ENCODE assay signal across 1 cellular context in genomic region chr12:93135286-93136239, GRCh38.
TF ChIP-seq lines count a peak whose summit lies in the region.

No MANE protein-coding gene starts in this region.

TF ChIP-seq in HEK293, 187 proteins besides CTCF, POLR2A, EP300 and RAD21 (continued from another document and continues in another):
- TF ChIP-seq, protein P1, sequence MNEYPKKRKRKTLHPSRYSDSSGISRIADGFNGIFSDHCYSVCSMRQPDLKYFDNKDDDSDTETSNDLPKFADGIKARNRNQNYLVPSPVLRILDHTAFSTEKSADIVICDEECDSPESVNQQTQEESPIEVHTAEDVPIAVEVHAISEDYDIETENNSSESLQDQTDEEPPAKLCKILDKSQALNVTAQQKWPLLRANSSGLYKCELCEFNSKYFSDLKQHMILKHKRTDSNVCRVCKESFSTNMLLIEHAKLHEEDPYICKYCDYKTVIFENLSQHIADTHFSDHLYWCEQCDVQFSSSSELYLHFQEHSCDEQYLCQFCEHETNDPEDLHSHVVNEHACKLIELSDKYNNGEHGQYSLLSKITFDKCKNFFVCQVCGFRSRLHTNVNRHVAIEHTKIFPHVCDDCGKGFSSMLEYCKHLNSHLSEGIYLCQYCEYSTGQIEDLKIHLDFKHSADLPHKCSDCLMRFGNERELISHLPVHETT (tag by site-specific recombination; IDR thresholded peaks at IDR 0.05): peak; percentile 63; the same call in 1 of the 2 replicates
- TF ChIP-seq ZNF341 (tag by site-specific recombination; IDR thresholded peaks at IDR 0.05; ENCODE audit: low read depth): no peak
- TF ChIP-seq WT1 (tag by site-specific recombination; IDR thresholded peaks at IDR 0.05): peak; percentile 84
- peak; percentile 46; the same call in 1 of the 2 replicates for TF ChIP-seq ZBTB17 (tag by site-specific recombination; IDR thresholded peaks at IDR 0.05)
- no peak for TF ChIP-seq ZSCAN30 (tag by site-specific recombination; IDR thresholded peaks at IDR 0.05)
- TF ChIP-seq, protein P2, sequence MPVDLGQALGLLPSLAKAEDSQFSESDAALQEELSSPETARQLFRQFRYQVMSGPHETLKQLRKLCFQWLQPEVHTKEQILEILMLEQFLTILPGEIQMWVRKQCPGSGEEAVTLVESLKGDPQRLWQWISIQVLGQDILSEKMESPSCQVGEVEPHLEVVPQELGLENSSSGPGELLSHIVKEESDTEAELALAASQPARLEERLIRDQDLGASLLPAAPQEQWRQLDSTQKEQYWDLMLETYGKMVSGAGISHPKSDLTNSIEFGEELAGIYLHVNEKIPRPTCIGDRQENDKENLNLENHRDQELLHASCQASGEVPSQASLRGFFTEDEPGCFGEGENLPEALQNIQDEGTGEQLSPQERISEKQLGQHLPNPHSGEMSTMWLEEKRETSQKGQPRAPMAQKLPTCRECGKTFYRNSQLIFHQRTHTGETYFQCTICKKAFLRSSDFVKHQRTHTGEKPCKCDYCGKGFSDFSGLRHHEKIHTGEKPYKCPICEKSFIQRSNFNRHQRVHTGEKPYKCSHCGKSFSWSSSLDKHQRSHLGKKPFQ (tag by site-specific recombination; IDR thresholded peaks at IDR 0.05): no peak; the same call in 1 of the 2 replicates
- 0 out of 2 replicates have a peak, but pooled peaks have one; percentile 19 for TF ChIP-seq ZNF335 (tag by site-specific recombination; conservative IDR thresholded peaks at IDR 0.05)
- TF ChIP-seq GLI4 (tag by site-specific recombination; IDR thresholded peaks at IDR 0.05): no peak
- no peak for TF ChIP-seq ZFP69B (tag by site-specific recombination; IDR thresholded peaks at IDR 0.05)
- TF ChIP-seq ZNF692 (tag by site-specific recombination; IDR thresholded peaks at IDR 0.05): no peak
- no peak for TF ChIP-seq ZFHX2 (tag by site-specific recombination; conservative IDR thresholded peaks at IDR 0.05)
- no peak for TF ChIP-seq ZNF596 (tag by site-specific recombination; IDR thresholded peaks at IDR 0.05)
- TF ChIP-seq ZNF24 (tag by site-specific recombination; IDR thresholded peaks at IDR 0.05): peak; percentile 68
- TF ChIP-seq ZNF37A (tag by site-specific recombination; IDR thresholded peaks at IDR 0.05): no peak
- peak; percentile 34; the same call in 1 of the 2 replicates for TF ChIP-seq KLF10 (tag by site-specific recombination; IDR thresholded peaks at IDR 0.05)
- no peak for TF ChIP-seq ZNF148 (tag by site-specific recombination; IDR thresholded peaks at IDR 0.05; ENCODE audit: borderline replicate concordance)
- no peak for TF ChIP-seq SP3 (tag by site-specific recombination; IDR thresholded peaks at IDR 0.05)
- no peak for TF ChIP-seq ZNF426 (tag by site-specific recombination; IDR thresholded peaks at IDR 0.05)
- TF ChIP-seq ZNF768 (tag by site-specific recombination; IDR thresholded peaks at IDR 0.05): no peak
- TF ChIP-seq ZNF777 (tag by site-specific recombination; IDR thresholded peaks at IDR 0.05; ENCODE audit: borderline replicate concordance): no peak
- TF ChIP-seq ZFP41 (tag by site-specific recombination; IDR thresholded peaks at IDR 0.05; ENCODE audit: borderline replicate concordance): no peak
- no peak for TF ChIP-seq ZNF530 (tag by site-specific recombination; IDR thresholded peaks at IDR 0.05; ENCODE audit: low read depth)
- no peak for TF ChIP-seq ELK4 (IDR thresholded peaks at IDR 0.05; ENCODE audit: borderline replicate concordance, low read depth, low read length)
- TF ChIP-seq, protein P3, sequence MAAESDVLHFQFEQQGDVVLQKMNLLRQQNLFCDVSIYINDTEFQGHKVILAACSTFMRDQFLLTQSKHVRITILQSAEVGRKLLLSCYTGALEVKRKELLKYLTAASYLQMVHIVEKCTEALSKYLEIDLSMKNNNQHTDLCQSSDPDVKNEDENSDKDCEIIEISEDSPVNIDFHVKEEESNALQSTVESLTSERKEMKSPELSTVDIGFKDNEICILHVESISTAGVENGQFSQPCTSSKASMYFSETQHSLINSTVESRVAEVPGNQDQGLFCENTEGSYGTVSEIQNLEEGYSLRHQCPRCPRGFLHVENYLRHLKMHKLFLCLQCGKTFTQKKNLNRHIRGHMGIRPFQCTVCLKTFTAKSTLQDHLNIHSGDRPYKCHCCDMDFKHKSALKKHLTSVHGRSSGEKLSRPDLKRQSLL (tag by site-specific recombination; IDR thresholded peaks at IDR 0.05): no peak
- TF ChIP-seq ZNF404 (tag by site-specific recombination; IDR thresholded peaks at IDR 0.05): no peak
- no peak for TF ChIP-seq ZNF585B (tag by site-specific recombination; IDR thresholded peaks at IDR 0.05)
- TF ChIP-seq, protein P4, sequence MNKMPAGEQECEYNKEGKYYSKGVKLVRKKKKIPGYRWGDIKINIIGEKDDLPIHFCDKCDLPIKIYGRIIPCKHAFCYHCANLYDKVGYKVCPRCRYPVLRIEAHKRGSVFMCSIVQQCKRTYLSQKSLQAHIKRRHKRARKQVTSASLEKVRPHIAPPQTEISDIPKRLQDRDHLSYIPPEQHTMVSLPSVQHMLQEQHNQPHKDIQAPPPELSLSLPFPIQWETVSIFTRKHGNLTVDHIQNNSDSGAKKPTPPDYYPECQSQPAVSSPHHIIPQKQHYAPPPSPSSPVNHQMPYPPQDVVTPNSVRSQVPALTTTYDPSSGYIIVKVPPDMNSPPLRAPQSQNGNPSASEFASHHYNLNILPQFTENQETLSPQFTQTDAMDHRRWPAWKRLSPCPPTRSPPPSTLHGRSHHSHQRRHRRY (tag by site-specific recombination; IDR thresholded peaks at IDR 0.05): no peak
- no peak for TF ChIP-seq ZNF555 (tag by site-specific recombination; conservative IDR thresholded peaks at IDR 0.05)
- TF ChIP-seq BCL11A (tag by site-specific recombination; IDR thresholded peaks at IDR 0.05; ENCODE audit: low read depth): peak; percentile 38; the same call in 1 of the 2 replicates
- TF ChIP-seq ZNF350 (tag by site-specific recombination; IDR thresholded peaks at IDR 0.05): no peak
- TF ChIP-seq EGR2 (tag by site-specific recombination; IDR thresholded peaks at IDR 0.05; ENCODE audit: low read depth): no peak
- no peak for TF ChIP-seq ZNF514 (tag by site-specific recombination; IDR thresholded peaks at IDR 0.05)
- TF ChIP-seq ZXDB (tag by site-specific recombination; IDR thresholded peaks at IDR 0.05): 0 out of 2 replicates have a peak, but pooled peaks have one; percentile 18
- peak; percentile 98 for TF ChIP-seq OSR2 (tag by site-specific recombination; IDR thresholded peaks at IDR 0.05)
- TF ChIP-seq ZNF221 (tag by site-specific recombination; IDR thresholded peaks at IDR 0.05; ENCODE audit: borderline replicate concordance): no peak
- no peak for TF ChIP-seq BCL11B (tag by site-specific recombination; IDR thresholded peaks at IDR 0.05; ENCODE audit: low read depth)
- peak; percentile 94 for TF ChIP-seq PRDM6 (tag by site-specific recombination; IDR thresholded peaks at IDR 0.05)
- no peak for TF ChIP-seq ZNF837 (tag by site-specific recombination; IDR thresholded peaks at IDR 0.05)
- TF ChIP-seq ZNF654 (tag by site-specific recombination; IDR thresholded peaks at IDR 0.05; ENCODE audit: low read depth): no peak
- TF ChIP-seq ZBTB8A (tag by site-specific recombination; IDR thresholded peaks at IDR 0.05): no peak
- no peak for TF ChIP-seq PRDM2 (tag by site-specific recombination; IDR thresholded peaks at IDR 0.05; ENCODE audit: borderline replicate concordance)
- TF ChIP-seq OVOL3 (tag by site-specific recombination; IDR thresholded peaks at IDR 0.05): 0 out of 2 replicates have a peak, but pooled peaks have one; percentile 20
- no peak for TF ChIP-seq HOXC10 (CRISPR knock-in tag; IDR thresholded peaks at IDR 0.05)
- TF ChIP-seq SCRT2 (tag by site-specific recombination; IDR thresholded peaks at IDR 0.05): peak; percentile 77
- TF ChIP-seq PRDM1 (tag by site-specific recombination; IDR thresholded peaks at IDR 0.05): no peak
- peak; percentile 70 for TF ChIP-seq ZEB2 (tag by site-specific recombination; IDR thresholded peaks at IDR 0.05)
- TF ChIP-seq ZNF146 (tag by site-specific recombination; IDR thresholded peaks at IDR 0.05): no peak
- TF ChIP-seq ZNF76 (tag by site-specific recombination; IDR thresholded peaks at IDR 0.05; ENCODE audit: borderline replicate concordance, low read depth): no peak
- no peak for TF ChIP-seq ZNF114 (tag by site-specific recombination; IDR thresholded peaks at IDR 0.05)
- no peak for TF ChIP-seq ZNF121 (tag by site-specific recombination; IDR thresholded peaks at IDR 0.05)
- TF ChIP-seq MEIS1 (CRISPR knock-in tag; IDR thresholded peaks at IDR 0.05; ENCODE audit: borderline replicate concordance): no peak
